Comparison of ENCODE assay signal across 14 cellular contexts in the genomic region with DNA sequence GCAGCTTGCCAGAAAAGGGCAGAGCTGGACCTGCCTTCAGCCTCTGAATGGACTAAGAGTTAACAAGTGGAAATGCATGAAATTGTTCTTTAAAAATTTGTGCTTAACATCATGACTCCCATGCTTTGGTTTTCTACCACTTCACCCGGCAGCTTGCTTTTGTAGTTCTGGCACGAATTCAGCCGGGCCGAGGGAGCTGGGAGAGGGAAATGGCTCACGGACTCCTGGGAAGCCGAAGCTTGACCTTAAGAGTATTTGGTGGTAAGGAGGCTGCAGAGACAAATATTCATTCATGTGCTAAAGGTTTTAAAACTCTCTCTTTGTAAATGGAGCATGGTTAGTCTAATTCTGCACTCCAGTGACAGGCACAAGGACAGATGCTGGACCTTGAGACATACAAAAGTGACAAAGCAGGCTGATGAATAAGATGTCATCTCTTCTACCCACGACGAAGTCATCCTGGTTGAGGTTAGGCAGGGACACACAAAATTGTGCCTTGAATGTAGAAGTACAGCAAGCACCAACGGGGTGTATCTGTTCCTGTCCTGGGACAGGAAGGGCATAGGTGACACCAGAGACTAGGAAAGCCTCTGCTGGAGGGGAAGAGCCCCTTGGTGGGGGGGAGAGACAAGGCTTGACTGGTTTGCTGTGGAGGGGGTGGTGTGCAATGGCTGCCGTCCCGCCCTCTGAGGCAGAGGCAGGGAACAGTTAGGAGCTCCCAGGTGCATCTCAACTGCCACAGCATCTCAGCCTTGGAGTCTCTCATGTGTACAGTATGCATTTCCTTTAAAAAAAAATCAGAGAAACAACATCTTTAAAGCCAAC. TPM values are rescaled to one million over a fixed set of nuclear protein-coding genes. Genes with fewer than 3 reads are reported as not detected.
A peak's percentile ranks its signal among the peaks of the same experiment; 100 is the strongest.
DNase-seq lines count a peak whose midpoint lies in the region; ATAC-seq, FAIRE-seq and TF ChIP-seq lines count a peak whose summit lies in the region.
"Had no signal": no experiment of that assay in that cellular context is flagged by ENCODE, and none has a peak within 500 bp of the region (broad histone marks: within the 10 kb centered on the region; RNA-seq: fewer than 3 reads in every experiment).

No MANE protein-coding gene starts in this region.

- no peak overlapping the region for H3K4me3 ChIP-seq in CD4-positive, alpha-beta memory T cell (ENCODE audit: low read length in 2 of 2)
- H3K4me3 ChIP-seq in gastrocnemius medialis = no peak overlapping the region
- H3K4me3 ChIP-seq: left ventricle myocardium inferior, prostate gland had no signal

- H3K27ac ChIP-seq in CD4-positive, alpha-beta memory T cell (ENCODE audit: low read depth, low read length) = no peak overlapping the region
- H3K27ac ChIP-seq in gastrocnemius medialis = no peak overlapping the region
- H3K27ac ChIP-seq: left ventricle myocardium inferior, prostate gland had no signal

- DNase-seq in CD4-positive, alpha-beta memory T cell = no peak
- DNase-seq in GM12891 (ENCODE audit: insufficient read length, low spot score) (no peak), hepatic stellate cell (ENCODE audit: low spot score) (peak; percentile 14), NOMO-1 treated with dmso at 0.1 percent for 144 hours (lab: John Stamatoyannopoulos, UW; ENCODE audit: unreplicated experiment) (no peak), gastrocnemius medialis (no peak), NCI-H510A (lab: John Stamatoyannopoulos, UW) (no peak)
- DNase-seq in T-helper 2 cell treated with Interferon-gamma antibody and Interleukin-4, amounts not matched to agents 5 μg/mL and 100 μg/mL, for 36 hours (ENCODE audit: low spot score) = no peak
- DNase-seq: activated CD4-positive, alpha-beta T cell treated with anti-CD3 and anti-CD28 coated beads, Interleukin-2, amount 50 U/mL, for 1 hour; effector memory CD4-positive, alpha-beta T cell; left ventricle myocardium inferior; NCI-H1048; T1000 had no signal

- H3K27ac Mint-ChIP-seq in CD4-positive, alpha-beta memory T cell = peak overlapping the region in 4 of 7 donors; percentile 2 to 51 (median 23)
- H3K27ac Mint-ChIP-seq in T-helper 2 cell treated with Interferon-gamma antibody and Interleukin-4, amounts not matched to agents 5 μg/mL and 100 μg/mL, for 36 hours = peak overlapping the region; percentile 85

- TF ChIP-seq POLR2A in GM12891 (IDR thresholded peaks at IDR 0.05; ENCODE audit: low read depth, low read length) = no peak
- TF ChIP-seq POLR2A in gastrocnemius medialis (IDR thresholded peaks at IDR 0.05) = no peak

- no peaks in the 10 kb centered on the region for H3K9me3 ChIP-seq in CD4-positive, alpha-beta memory T cell (ENCODE audit: control insufficient read depth in 1 of 2, low read length in 2 of 2)
- H3K9me3 ChIP-seq in gastrocnemius medialis = no peaks in the 10 kb centered on the region
- H3K9me3 ChIP-seq: left ventricle myocardium inferior, prostate gland had no signal

- no peak overlapping the region for H3K4me3 Mint-ChIP-seq in CD4-positive, alpha-beta memory T cell
- peak overlapping the region; percentile 39 for H3K4me3 Mint-ChIP-seq in T-helper 2 cell treated with Interferon-gamma antibody and Interleukin-4, amounts not matched to agents 5 μg/mL and 100 μg/mL, for 36 hours

- no peaks in the 10 kb centered on the region for H3K9me3 Mint-ChIP-seq in CD4-positive, alpha-beta memory T cell
- no peaks in the 10 kb centered on the region for H3K9me3 Mint-ChIP-seq in T-helper 2 cell treated with Interferon-gamma antibody and Interleukin-4, amounts not matched to agents 5 μg/mL and 100 μg/mL, for 36 hours

- no peaks in the 10 kb centered on the region for H3K36me3 Mint-ChIP-seq in CD4-positive, alpha-beta memory T cell
- H3K36me3 Mint-ChIP-seq in T-helper 2 cell treated with Interferon-gamma antibody and Interleukin-4, amounts not matched to agents 5 μg/mL and 100 μg/mL, for 36 hours (ENCODE audit: low read depth) = no peaks in the 10 kb centered on the region

- intact Hi-C loops in CD4-positive, alpha-beta memory T cell (cut with micrococcal nuclease) = no loop called here
- intact Hi-C loops in gastrocnemius medialis (cut with DNase I; ENCODE audit: low total_unique reads) = no loop called here

- CTCF ChIA-PET in CD4-positive, alpha-beta memory T cell (lab: Charles Lee; ENCODE audit: partially characterized antibody) = no interaction called here

- no peaks in the 10 kb centered on the region for H3K36me3 ChIP-seq in CD4-positive, alpha-beta memory T cell (ENCODE audit: insufficient read depth, low read length)
- no peaks in the 10 kb centered on the region for H3K36me3 ChIP-seq in gastrocnemius medialis
- H3K36me3 ChIP-seq: left ventricle myocardium inferior, prostate gland had no signal

- in situ Hi-C loops in gastrocnemius medialis (cut with MboI; ENCODE audit: low sequenced_read_pairs in 4 of 4) = no loop called here

- H3K4me1 Mint-ChIP-seq in CD4-positive, alpha-beta memory T cell = peaks cover 0 to 13% (median 6%) of the 10 kb centered on the region in 4 donors
- H3K4me1 Mint-ChIP-seq in T-helper 2 cell treated with Interferon-gamma antibody and Interleukin-4, amounts not matched to agents 5 μg/mL and 100 μg/mL, for 36 hours (ENCODE audit: low read depth) = peaks cover 41% of the 10 kb centered on the region

- H3K27me3 ChIP-seq in CD4-positive, alpha-beta memory T cell (ENCODE audit: insufficient read depth, low read length) = no peaks in the 10 kb centered on the region
- no peaks in the 10 kb centered on the region for H3K27me3 ChIP-seq in gastrocnemius medialis

- no peak for TF ChIP-seq CTCF in gastrocnemius medialis (IDR thresholded peaks at IDR 0.05 in 4 of 5, conservative IDR thresholded peaks at IDR 0.05 in 1 of 5)

- FAIRE-seq in GM12891 (lab: Jason Lieb, UNC) = peak; percentile 86

- ATAC-seq in gastrocnemius medialis = no peak
- no peak for ATAC-seq in HG02759 (IDR thresholded peaks at IDR 0.05; ENCODE audit: unreplicated experiment)

- H3K27me3 Mint-ChIP-seq in CD4-positive, alpha-beta memory T cell = no peaks in the 10 kb centered on the region
- H3K27me3 Mint-ChIP-seq in T-helper 2 cell treated with Interferon-gamma antibody and Interleukin-4, amounts not matched to agents 5 μg/mL and 100 μg/mL, for 36 hours (ENCODE audit: low read depth) = no peaks in the 10 kb centered on the region

- H3K4me1 ChIP-seq in CD4-positive, alpha-beta memory T cell (ENCODE audit: insufficient read depth, low read length) = no peaks in the 10 kb centered on the region
- no peaks in the 10 kb centered on the region for H3K4me1 ChIP-seq in gastrocnemius medialis
- H3K4me1 ChIP-seq: left ventricle myocardium inferior, prostate gland had no signal

- POLR2A ChIA-PET in CD4-positive, alpha-beta memory T cell (lab: Charles Lee; ENCODE audit: partially characterized antibody) = interaction anchor here (1.2 kb wide), 1 partner anchor 19 kb away, joined by 5 read pairs; no protein-coding TSS in a partner anchor

TF ChIP-seq in GM12891, 5 proteins besides CTCF, POLR2A, EP300 and RAD21:
- TF ChIP-seq POU2F2 (IDR thresholded peaks at IDR 0.05; ENCODE audit: low read depth, low read length) = no peak
- TF ChIP-seq PAX5 (IDR thresholded peaks at IDR 0.05; ENCODE audit: insufficient read depth, low read length, severe bottlenecking) = no peak
- no peak for TF ChIP-seq SPI1 (IDR thresholded peaks at IDR 0.05; ENCODE audit: low read depth, low read length)
- no peak for TF ChIP-seq POLR2AphosphoS5 (IDR thresholded peaks at IDR 0.05; ENCODE audit: low read depth, low read length)
- TF ChIP-seq TAF1 (IDR thresholded peaks at IDR 0.05; ENCODE audit: low read depth, low read length) = no peak

RNA-seq across cellular contexts. Expression of gene GFI1, which starts 17.4 kb away (rescaled TPM):
- total RNA-seq in CD4-positive, alpha-beta memory T cell = 10 to 100 TPM; 30.6 to 33.2 TPM
- polyA plus RNA-seq in CD4-positive, alpha-beta memory T cell = 10 to 100 TPM in 1 of 2 donors, 1 to 10 TPM in 1; 7.8 to 12.1 TPM
- 5.7 TPM for polyA plus RNA-seq in GM12891 (2012; ENCODE audit: low read depth, missing spikeins)
- total RNA-seq in gastrocnemius medialis = not detected

Comparison
In these comparisons a context has a peak if more than half of its experiments do, and no peak if none do; other contexts are left out.
1. RNA of gene GFI1, which starts 17.4 kb away (total RNA-seq): 30.6 to 33.2 TPM in CD4-positive, alpha-beta memory T cell; not detected in gastrocnemius medialis; every median in the first group is over 10 times any median in the second.